ENCODE assay signal across 1 cellular context in genomic region chr10:123427386-123427785, GRCh38.
TF ChIP-seq lines count a peak whose summit lies in the region.

No MANE protein-coding gene starts in this region.

TF ChIP-seq in WTC11, 78 proteins besides CTCF, POLR2A, EP300 and RAD21 (continued from another document):
- TF ChIP-seq ZNF532 (CRISPR knock-in tag; IDR thresholded peaks at IDR 0.05; ENCODE audit: borderline replicate concordance), result no peak
- no peak for TF ChIP-seq SMAD4 (CRISPR knock-in tag; IDR thresholded peaks at IDR 0.05)
- no peak for TF ChIP-seq GTF2I (CRISPR knock-in tag; conservative IDR thresholded peaks at IDR 0.05)
- no peak for TF ChIP-seq FOXK1 (CRISPR knock-in tag; IDR thresholded peaks at IDR 0.05)
- TF ChIP-seq USF2 (CRISPR knock-in tag; IDR thresholded peaks at IDR 0.05), result no peak
